Comparison of ENCODE assay signal across 14 cellular contexts in genomic region chr2:60948161-60948560, GRCh38.
"Had no signal": no experiment of that assay in that cellular context is flagged by ENCODE, and none has a peak within 500 bp of the region (broad histone marks: within the 10 kb centered on the region; RNA-seq: fewer than 3 reads in every experiment).

No MANE protein-coding gene starts in this region.

- H3K27me3 Mint-ChIP-seq: activated naive CD4-positive, alpha-beta T cell treated with anti-CD3 and anti-CD28 coated beads, Interleukin-2, amount 10 ng/mL, durations not matched to agents 7 days and 5 days; dendritic cell treated with granulocyte-macrophage colony-stimulating factor and Interleukin-4, amounts not matched to agents 40 ng/mL and 50 ng/mL, for 4 days; progenitor cell of endocrine pancreas had no signal

- H3K4me1 ChIP-seq: adrenal gland, thyroid gland had no signal

- H3K9me3 Mint-ChIP-seq: activated naive CD4-positive, alpha-beta T cell treated with anti-CD3 and anti-CD28 coated beads, Interleukin-2, amount 10 ng/mL, durations not matched to agents 7 days and 5 days; activated T-cell treated with anti-CD3 and anti-CD28 coated beads, Interleukin-2, amount 50 U/mL, for 4 hours; dendritic cell treated with granulocyte-macrophage colony-stimulating factor and Interleukin-4, amounts not matched to agents 40 ng/mL and 50 ng/mL, for 4 days had no signal

- H3K36me3 ChIP-seq: adrenal gland, neural progenitor cell had no signal

- H3K4me3 ChIP-seq: adrenal gland, lung, neural progenitor cell, thyroid gland had no signal

- H3K27me3 ChIP-seq: adrenal gland, neural progenitor cell, thyroid gland had no signal

- DNase-seq: activated CD4-positive, alpha-beta T cell treated with anti-CD3 and anti-CD28 coated beads, Interleukin-2, amount 50 U/mL, for 1 hour; activated CD8-positive, alpha-beta memory T cell treated with anti-CD3 and anti-CD28 coated beads, Interleukin-2, amount 50 U/mL, for 4 hours; activated naive CD4-positive, alpha-beta T cell treated with anti-CD3 and anti-CD28 coated beads, Interleukin-2, amount 10 ng/mL, durations not matched to agents 7 days and 5 days; activated T-cell treated with anti-CD3 and anti-CD28 coated beads, Interleukin-2, amount 50 U/mL, for 4 hours; adrenal gland; effector CD8-positive, alpha-beta T cell; hypothalamus; kidney; thyroid gland had no signal

- H3K27ac Mint-ChIP-seq: activated naive CD4-positive, alpha-beta T cell treated with anti-CD3 and anti-CD28 coated beads, Interleukin-2, amount 10 ng/mL, durations not matched to agents 7 days and 5 days; dendritic cell treated with granulocyte-macrophage colony-stimulating factor and Interleukin-4, amounts not matched to agents 40 ng/mL and 50 ng/mL, for 4 days; neural progenitor cell; progenitor cell of endocrine pancreas had no signal

- H3K4me3 Mint-ChIP-seq: activated naive CD4-positive, alpha-beta T cell treated with anti-CD3 and anti-CD28 coated beads, Interleukin-2, amount 10 ng/mL, durations not matched to agents 7 days and 5 days; activated T-cell treated with anti-CD3 and anti-CD28 coated beads, Interleukin-2, amount 50 U/mL, for 4 hours; dendritic cell treated with granulocyte-macrophage colony-stimulating factor and Interleukin-4, amounts not matched to agents 40 ng/mL and 50 ng/mL, for 4 days; neural progenitor cell had no signal

- H3K4me2 ChIP-seq: neural progenitor cell had no signal

- ATAC-seq: left lobe of liver had no signal

- H3K9ac ChIP-seq: neural progenitor cell had no signal

- H3K27ac ChIP-seq: adrenal gland, neural progenitor cell, thyroid gland had no signal

- FAIRE-seq: kidney had no signal

- H3K4me1 Mint-ChIP-seq: neural progenitor cell had no signal

- H3K9me3 ChIP-seq: adrenal gland, thyroid gland had no signal

- H2AFZ ChIP-seq: neural progenitor cell had no signal
